In genomic region chr11:55949330-55949729, GRCh38 we compare ENCODE assay signal across 1 cellular context.
TF ChIP-seq lines count a peak whose summit lies in the region.

No MANE protein-coding gene starts in this region.

TF ChIP-seq in GM23338, 12 proteins besides CTCF, POLR2A, EP300 and RAD21 (continued from another document):
- TF ChIP-seq ZNF462 (CRISPR knock-in tag; IDR thresholded peaks at IDR 0.05) (no peak), POLR2AphosphoS5 (IDR thresholded peaks at IDR 0.05; ENCODE audit: low read depth) (no peak), ZNF331 (CRISPR knock-in tag; IDR thresholded peaks at IDR 0.05; ENCODE audit: low read depth) (no peak)
